ENCODE assay signal across 14 cellular contexts in genomic region chr20:33830371-33830770, GRCh38. TPM values are rescaled to one million over a fixed set of nuclear protein-coding genes. Genes with fewer than 3 reads are reported as not detected.
DNase-seq lines count a peak whose midpoint lies in the region; ATAC-seq and TF ChIP-seq lines count a peak whose summit lies in the region.
"Had no signal": no experiment of that assay in that cellular context is flagged by ENCODE, and none has a peak within 500 bp of the region (broad histone marks: within the 10 kb centered on the region; RNA-seq: fewer than 3 reads in every experiment).

No MANE protein-coding gene starts in this region.

- H3K27me3 ChIP-seq in IMR-90 (ENCODE audit: control insufficient read depth, insufficient read depth, low read length) (no peaks in the 10 kb centered on the region), layer of hippocampus (ENCODE audit: control insufficient read depth, insufficient read depth, low read length) (no peaks in the 10 kb centered on the region), stomach (no peaks in the 10 kb centered on the region)
- H3K27me3 ChIP-seq: adrenal gland, dorsolateral prefrontal cortex had no signal

- no peak overlapping the region for H4K91ac ChIP-seq in IMR-90 (ENCODE audit: insufficient read depth, low read depth, low read length)

- peaks cover 30% of the 10 kb centered on the region for H3K4me1 ChIP-seq in IMR-90 (ENCODE audit: control insufficient read depth, insufficient read depth, low read length)
- peaks cover 71 to 91% (median 88%) of the 10 kb centered on the region in 4 donors for H3K4me1 ChIP-seq in stomach

- DNase-seq in IMR-90 (peak; percentile 46), stomach (no peak), kidney tubule cell (ENCODE audit: low spot score) (no peak), immature natural killer cell (no peak)
- DNase-seq in stimulated activated naive CD8-positive, alpha-beta T cell treated with anti-CD3 and anti-CD28 coated beads, Interleukin-15, Interleukin-2, amounts not matched to agents 100 U/mL and 50 U/mL, for 24 hours: no peak
- no peak for DNase-seq in activated CD4-positive, alpha-beta T cell treated with anti-CD3 and anti-CD28 coated beads, Interleukin-2, amount 50 U/mL, for 48 hours
- DNase-seq: activated T-cell treated with anti-CD3 and anti-CD28 coated beads for 4 hours, adrenal gland, dorsolateral prefrontal cortex, H7, right cardiac atrium had no signal

- H3K9ac ChIP-seq in IMR-90 (ENCODE audit: low read depth, low read length): no peak overlapping the region

- H3K27ac Mint-ChIP-seq in activated T-helper 17 cell treated with anti-CD3 and anti-CD28 coated beads, Interleukin-2, amount 50 U/mL, for 72 hours: peak overlapping the region; percentile 72
- peak overlapping the region in 2 of 6 donors; percentile 31 to 67 for H3K27ac Mint-ChIP-seq in immature natural killer cell

- CTCF ChIA-PET in IMR-90 (lab: Yijun Ruan, JAX): no interaction called here

- peaks cover 60 to 91% of the 10 kb centered on the region in 2 experiments for H3K79me1 ChIP-seq in IMR-90 (ENCODE audit: low read depth in 1 of 2, low read length in 2 of 2)

- no peaks in the 10 kb centered on the region for H3K9me3 Mint-ChIP-seq in activated T-helper 17 cell treated with anti-CD3 and anti-CD28 coated beads, Interleukin-2, amount 50 U/mL, for 72 hours
- H3K9me3 Mint-ChIP-seq in immature natural killer cell: no peaks in the 10 kb centered on the region

- no peak overlapping the region for H3K4ac ChIP-seq in IMR-90 (ENCODE audit: low read depth, low read length)

- H2BK120ac ChIP-seq in IMR-90 (ENCODE audit: low read depth, low read length): no peak overlapping the region

- no peak overlapping the region for H4K8ac ChIP-seq in IMR-90 (ENCODE audit: low read depth in 2 of 2, low read length in 2 of 2)

- no peak overlapping the region for H3K56ac ChIP-seq in IMR-90 (ENCODE audit: extremely low read depth, insufficient read depth, low read length)

- H3K36me3 Mint-ChIP-seq in activated T-helper 17 cell treated with anti-CD3 and anti-CD28 coated beads, Interleukin-2, amount 50 U/mL, for 72 hours (ENCODE audit: low read depth): peaks cover 60% of the 10 kb centered on the region
- H3K36me3 Mint-ChIP-seq in immature natural killer cell: peaks cover 0 to 11% (median 7%) of the 10 kb centered on the region in 3 donors

- H3K4me3 ChIP-seq in IMR-90 (ENCODE audit: insufficient read depth, low read depth, low read length) (no peak overlapping the region), stomach (no peak overlapping the region)
- H3K4me3 ChIP-seq: adrenal gland, dorsolateral prefrontal cortex had no signal

- no peaks in the 10 kb centered on the region for H3K27me3 Mint-ChIP-seq in activated T-helper 17 cell treated with anti-CD3 and anti-CD28 coated beads, Interleukin-2, amount 50 U/mL, for 72 hours
- H3K27me3 Mint-ChIP-seq in immature natural killer cell (ENCODE audit: low read depth in 3 of 3): peaks cover 0 to 2% (median 0%) of the 10 kb centered on the region in 3 donors

- ATAC-seq in IMR-90 (ENCODE audit: low read depth): no peak
- no peak for ATAC-seq in activated T-helper 17 cell treated with anti-CD3 and anti-CD28 coated beads, Interleukin-2, amount 50 U/mL, for 72 hours (replicated peaks)
- no peak for ATAC-seq in stimulated activated naive CD8-positive, alpha-beta T cell treated with anti-CD3 and anti-CD28 coated beads, Interleukin-15, Interleukin-2, amounts not matched to agents 100 U/mL and 50 U/mL, for 24 hours
- ATAC-seq: activated CD4-positive, CD25-positive, alpha-beta regulatory T cell treated with anti-CD3 and anti-CD28 coated beads, Interleukin-2, amount 50 U/mL, for 24 hours had no signal

- no peak overlapping the region for H3K18ac ChIP-seq in IMR-90 (ENCODE audit: low read depth, low read length)

- WGBS in IMR-90 (ENCODE audit: extremely low coverage in 2 of 2, insufficient read length in 1 of 2), 2 experiments: no CpG with 5 or more reads among the region's 4 CpGs
- WGBS in stomach, 5 donors: 62 to 80% (median 76%) methylated on average over 4 of the region's 4 CpGs

- BruUV-seq in IMR-90 (replicated peaks; lab: Mats Ljungman, UMichigan): no TSS peak

- POLR2A ChIA-PET in IMR-90 (lab: Charles Lee; ENCODE audit: unreplicated experiment): interaction anchor here (0.5 kb wide), 1 partner anchor 1333 kb away, joined by 6 read pairs; no protein-coding TSS in a partner anchor

- H2AFZ ChIP-seq in IMR-90 (replicated peaks; ENCODE audit: low read length, poor library complexity): no peak overlapping the region

- no peak for TF ChIP-seq EP300 in stomach (IDR thresholded peaks at IDR 0.05)

- H3K23ac ChIP-seq in IMR-90 (ENCODE audit: low read depth, low read length): no peak overlapping the region

- peaks cover 92% of the 10 kb centered on the region for H4K20me1 ChIP-seq in IMR-90 (ENCODE audit: insufficient read depth, low read length)

- no peak for TF ChIP-seq CTCF in IMR-90 (conservative IDR thresholded peaks at IDR 0.05; ENCODE audit: low read depth, low read length)
- TF ChIP-seq CTCF in stomach (IDR thresholded peaks at IDR 0.05): no peak

- H2AK9ac ChIP-seq in IMR-90 (replicated peaks; ENCODE audit: low read depth, low read length, poor library complexity): no peak overlapping the region

- no peak overlapping the region for H2BK5ac ChIP-seq in IMR-90 (ENCODE audit: low read depth, low read length, poor library complexity, severe bottlenecking)

- no peak overlapping the region for H3K4me3 Mint-ChIP-seq in activated T-helper 17 cell treated with anti-CD3 and anti-CD28 coated beads, Interleukin-2, amount 50 U/mL, for 72 hours
- H3K4me3 Mint-ChIP-seq in immature natural killer cell: no peak overlapping the region

- H3K9me1 ChIP-seq in IMR-90 (ENCODE audit: insufficient read depth, low read length): peaks cover 50% of the 10 kb centered on the region

- intact Hi-C loops in IMR-90 (cut with micrococcal nuclease): no loop called here
- intact Hi-C loops in stomach (cut with DNase I; ENCODE audit: low total_unique reads): no loop called here

- TF ChIP-seq POLR2A in IMR-90 (IDR thresholded peaks at IDR 0.05; ENCODE audit: low read depth, low read length) (no peak), stomach (IDR thresholded peaks at IDR 0.05) (no peak)

- no peak overlapping the region for H3K4me2 ChIP-seq in IMR-90 (ENCODE audit: low read depth, low read length)

- H3K27ac ChIP-seq in IMR-90 (ENCODE audit: insufficient read depth, low read length) (no peak overlapping the region; the same call in 1 of the 2 replicates), layer of hippocampus (ENCODE audit: low read depth, low read length) (peak overlapping the region; percentile 12), stomach (peak overlapping the region in 4 of 5 donors; percentile 13 to 65 (median 54))

- H3K9me3 ChIP-seq in IMR-90 (ENCODE audit: control insufficient read depth, insufficient read depth, low read length) (no peaks in the 10 kb centered on the region), stomach (no peaks in the 10 kb centered on the region)
- H3K9me3 ChIP-seq: adrenal gland had no signal

- dilution Hi-C loops in IMR-90 (cut with HindIII; ENCODE audit: low sequenced_read_pairs, unreplicated experiment): no loop called here

- H2BK15ac ChIP-seq in IMR-90 (ENCODE audit: low read depth, low read length): no peak overlapping the region

- H3K4me1 Mint-ChIP-seq in activated T-helper 17 cell treated with anti-CD3 and anti-CD28 coated beads, Interleukin-2, amount 50 U/mL, for 72 hours: peaks cover 61% of the 10 kb centered on the region
- H3K4me1 Mint-ChIP-seq in immature natural killer cell: peaks cover 50 to 83% of the 10 kb centered on the region in 2 donors

- no peak overlapping the region for H2BK20ac ChIP-seq in IMR-90 (ENCODE audit: low read depth, low read length)

- H3K36me3 ChIP-seq in IMR-90 (ENCODE audit: control insufficient read depth, insufficient read depth, low read length) (no peaks in the 10 kb centered on the region), stomach (peaks cover 0 to 13% (median 0%) of the 10 kb centered on the region in 4 donors)
- H3K36me3 ChIP-seq: adrenal gland had no signal

- H3K14ac ChIP-seq in IMR-90 (replicated peaks; ENCODE audit: low read depth, low read length): no peak overlapping the region

- in situ Hi-C loops in IMR-90 (cut with MboI; ENCODE audit: low sequenced_read_pairs): no loop called here

- no peak for TF ChIP-seq RAD21 in IMR-90 (IDR thresholded peaks at IDR 0.05; ENCODE audit: low read length)

- H2AK5ac ChIP-seq in IMR-90 (ENCODE audit: low read depth, low read length): no peak overlapping the region

- H4K5ac ChIP-seq in IMR-90 (ENCODE audit: low read depth, low read length): no peak overlapping the region

TF ChIP-seq in IMR-90, 13 proteins besides CTCF, POLR2A, EP300 and RAD21:
- TF ChIP-seq MAZ (IDR thresholded peaks at IDR 0.05; ENCODE audit: borderline replicate concordance, low read depth, low read length) (no peak), NFE2L2 (IDR thresholded peaks at IDR 0.05; ENCODE audit: low read depth, low read length) (no peak), RCOR1 (IDR thresholded peaks at IDR 0.05; ENCODE audit: insufficient replicate concordance, low read length) (no peak), MAFK (IDR thresholded peaks at IDR 0.05; ENCODE audit: low read depth, low read length) (no peak), MXI1 (IDR thresholded peaks at IDR 0.05; ENCODE audit: borderline replicate concordance, low read depth, low read length) (no peak), USF2 (IDR thresholded peaks at IDR 0.05; ENCODE audit: low read depth, low read length) (no peak), FOS (IDR thresholded peaks at IDR 0.05; ENCODE audit: low read depth, low read length) (no peak), SMC3 (IDR thresholded peaks at IDR 0.05; ENCODE audit: low read depth, low read length) (no peak)

RNA-seq across cellular contexts. Expression of gene CHMP4B, which starts 19.2 kb away (rescaled TPM):
- 30.3 and 40.5 TPM in 2 replicates for total RNA-seq in IMR-90 (2012; rRNA removed)
- 84.7 and 94.8 TPM in 2 replicates for polyA plus RNA-seq in IMR-90 (2012; rRNA removed)
- polyA plus RNA-seq in IMR-90 (2012; cell fraction: cytosol; rRNA removed): 61.9 and 77.0 TPM in 2 replicates
- 11.4 and 40.7 TPM in 2 replicates for polyA plus RNA-seq in IMR-90 (2012; cell fraction: nucleus; rRNA removed; ENCODE audit: low replicate concordance)
- total RNA-seq in activated T-helper 17 cell treated with anti-CD3 and anti-CD28 coated beads, Interleukin-2, amount 50 U/mL, for 72 hours: 10 to 100 TPM; 57.6 to 63.5 TPM
- total RNA-seq in stomach: 100 to 1,000 TPM in 1 of 5 donors, 10 to 100 TPM in 4; 48.4 to 119 (median 75.0) TPM
- polyA plus RNA-seq in stomach: 100 to 1,000 TPM; 117 to 166 (median 118) TPM
- polyA plus RNA-seq in immature natural killer cell: 1 to 10 TPM; 1.3 to 8.1 (median 3.7) TPM
